9 cellular contexts compared by ENCODE assay signal in genomic region chr9:35729101-35729500, GRCh38. TPM values are rescaled to one million over a fixed set of nuclear protein-coding genes. Genes with fewer than 3 reads are reported as not detected.
DNase-seq lines count a peak whose midpoint lies in the region; ATAC-seq, FAIRE-seq and TF ChIP-seq lines count a peak whose summit lies in the region.
"Had no signal": no experiment of that assay in that cellular context is flagged by ENCODE, and none has a peak within 500 bp of the region (broad histone marks: within the 10 kb centered on the region; RNA-seq: fewer than 3 reads in every experiment).

No MANE protein-coding gene starts in this region.

- H4K20me1 ChIP-seq in astrocyte (ENCODE audit: insufficient read depth, low read length): peaks cover 63% of the 10 kb centered on the region

- H3K27ac Mint-ChIP-seq in astrocyte (ENCODE audit: unreplicated experiment): no peak overlapping the region
- no peak overlapping the region for H3K27ac Mint-ChIP-seq in activated naive CD8-positive, alpha-beta T cell treated with anti-CD3 and anti-CD28 coated beads for 36 hours
- no peak overlapping the region for H3K27ac Mint-ChIP-seq in stimulated activated naive B cell treated with anti-CD40 and anti-IgM and Interleukin-4, amounts not matched to agents 10 μg/mL and 1 μg/mL and 100 μg/mL, for 72 hours

- TF ChIP-seq CTCF in astrocyte (IDR thresholded peaks at IDR 0.05; ENCODE audit: insufficient read depth, low read depth, low read length) (no peak), kidney epithelial cell (IDR thresholded peaks at IDR 0.05; ENCODE audit: insufficient read depth, low read length, poor library complexity, severe bottlenecking) (no peak)

- H3K9me3 Mint-ChIP-seq in astrocyte (ENCODE audit: unreplicated experiment): no peaks in the 10 kb centered on the region
- no peaks in the 10 kb centered on the region for H3K9me3 Mint-ChIP-seq in activated naive CD8-positive, alpha-beta T cell treated with anti-CD3 and anti-CD28 coated beads for 36 hours
- H3K9me3 Mint-ChIP-seq in stimulated activated naive B cell treated with anti-CD40 and anti-IgM and Interleukin-4, amounts not matched to agents 10 μg/mL and 1 μg/mL and 100 μg/mL, for 72 hours: no peaks in the 10 kb centered on the region

- peak overlapping the region; percentile 99 for H3K4me2 ChIP-seq in astrocyte (ENCODE audit: low read length)

- H3K9ac ChIP-seq in HUES48 (ENCODE audit: low read depth, low read length) (no peak overlapping the region), astrocyte (ENCODE audit: low read length) (peak overlapping the region; percentile 91), stomach smooth muscle (ENCODE audit: low read length in 2 of 2) (peak overlapping the region; percentile 99 to 100)

- ATAC-seq in HG02884 (IDR thresholded peaks at IDR 0.05; ENCODE audit: unreplicated experiment): no peak
- no peak for ATAC-seq in stimulated activated naive B cell treated with anti-CD40 and anti-IgM and Interleukin-4, amounts not matched to agents 10 μg/mL and 1 μg/mL and 100 μg/mL, for 72 hours (replicated peaks)

- no peak for FAIRE-seq in astrocyte (lab: Jason Lieb, UNC)

- no peak overlapping the region for H3K4me3 Mint-ChIP-seq in astrocyte (ENCODE audit: unreplicated experiment)
- no peak overlapping the region for H3K4me3 Mint-ChIP-seq in activated naive CD8-positive, alpha-beta T cell treated with anti-CD3 and anti-CD28 coated beads for 36 hours
- H3K4me3 Mint-ChIP-seq in stimulated activated naive B cell treated with anti-CD40 and anti-IgM and Interleukin-4, amounts not matched to agents 10 μg/mL and 1 μg/mL and 100 μg/mL, for 72 hours: no peak overlapping the region

- H3K27ac ChIP-seq in HUES48 (ENCODE audit: low read depth, low read length): peak overlapping the region; percentile 48
- peak overlapping the region; percentile 92 for H3K27ac ChIP-seq in astrocyte (ENCODE audit: low read depth, low read length)
- peak overlapping the region; percentile 99 for H3K27ac ChIP-seq in stomach smooth muscle (ENCODE audit: low read length)
- H3K27ac ChIP-seq: WERI-Rb-1 had no signal

- H3K9me3 ChIP-seq in HUES48 (ENCODE audit: control insufficient read depth, insufficient read depth, low read length) (no peaks in the 10 kb centered on the region), astrocyte (ENCODE audit: insufficient read depth, low read depth, low read length) (no peaks in the 10 kb centered on the region), stomach smooth muscle (ENCODE audit: control insufficient read depth in 2 of 2, low read length in 2 of 2) (no peaks in the 10 kb centered on the region)

- peaks cover 93% of the 10 kb centered on the region for H3K79me2 ChIP-seq in astrocyte (ENCODE audit: insufficient read depth, low read length)

- peaks cover 18% of the 10 kb centered on the region for H3K36me3 Mint-ChIP-seq in astrocyte (ENCODE audit: low read depth, unreplicated experiment)
- H3K36me3 Mint-ChIP-seq in activated naive CD8-positive, alpha-beta T cell treated with anti-CD3 and anti-CD28 coated beads for 36 hours: peaks cover 17% of the 10 kb centered on the region
- peaks cover 30 to 38% of the 10 kb centered on the region in 2 donors for H3K36me3 Mint-ChIP-seq in stimulated activated naive B cell treated with anti-CD40 and anti-IgM and Interleukin-4, amounts not matched to agents 10 μg/mL and 1 μg/mL and 100 μg/mL, for 72 hours

- H3K4me1 ChIP-seq in HUES48 (ENCODE audit: control insufficient read depth, insufficient read depth, low read length) (peaks cover 53% of the 10 kb centered on the region), astrocyte (ENCODE audit: insufficient read depth, low read length) (peaks cover 55% of the 10 kb centered on the region), stomach smooth muscle (ENCODE audit: control insufficient read depth, insufficient read depth, low read length) (peaks cover 74% of the 10 kb centered on the region)

- peak overlapping the region; percentile 22; the same call in 1 of the 2 replicates for H3K4me3 ChIP-seq in HUES48 (ENCODE audit: low read depth, low read length)
- H3K4me3 ChIP-seq in astrocyte (ENCODE audit: insufficient read depth, low read depth, low read length): peak overlapping the region; percentile 93
- peak overlapping the region; percentile 93 for H3K4me3 ChIP-seq in kidney epithelial cell (ENCODE audit: low read depth, low read length)
- H3K4me3 ChIP-seq in stomach smooth muscle (ENCODE audit: low read length in 2 of 2): peak overlapping the region; percentile 94 to 95

- H3K27me3 ChIP-seq in HUES48 (ENCODE audit: control insufficient read depth, insufficient read depth, low read length): no peaks in the 10 kb centered on the region
- no peaks in the 10 kb centered on the region for H3K27me3 ChIP-seq in astrocyte (ENCODE audit: insufficient read depth, low read length)
- H3K27me3 ChIP-seq in kidney epithelial cell (ENCODE audit: control insufficient read depth, insufficient read depth, low read length): no peaks in the 10 kb centered on the region
- no peaks in the 10 kb centered on the region for H3K27me3 ChIP-seq in stomach smooth muscle (ENCODE audit: control insufficient read depth in 1 of 2, insufficient read depth in 2 of 2, low read length in 2 of 2)

- DNase-seq in astrocyte (ENCODE audit: low read depth) (no peak), kidney epithelial cell (ENCODE audit: low read depth) (no peak), KG1 (lab: John Stamatoyannopoulos, UW) (no peak)
- no peak for DNase-seq in activated naive CD8-positive, alpha-beta T cell treated with anti-CD3 and anti-CD28 coated beads for 36 hours
- no peak for DNase-seq in stimulated activated naive B cell treated with anti-CD40 and anti-IgM and Interleukin-4, amounts not matched to agents 10 μg/mL and 1 μg/mL and 100 μg/mL, for 72 hours

- H3K27me3 Mint-ChIP-seq in astrocyte (ENCODE audit: low read depth, unreplicated experiment): no peaks in the 10 kb centered on the region
- H3K27me3 Mint-ChIP-seq in activated naive CD8-positive, alpha-beta T cell treated with anti-CD3 and anti-CD28 coated beads for 36 hours: no peaks in the 10 kb centered on the region
- H3K27me3 Mint-ChIP-seq in stimulated activated naive B cell treated with anti-CD40 and anti-IgM and Interleukin-4, amounts not matched to agents 10 μg/mL and 1 μg/mL and 100 μg/mL, for 72 hours: no peaks in the 10 kb centered on the region

- peaks cover 16% of the 10 kb centered on the region for H3K36me3 ChIP-seq in HUES48 (ENCODE audit: control insufficient read depth, insufficient read depth, low read length)
- peaks cover 19% of the 10 kb centered on the region for H3K36me3 ChIP-seq in astrocyte (ENCODE audit: insufficient read depth, low read length)
- H3K36me3 ChIP-seq in kidney epithelial cell (ENCODE audit: control insufficient read depth, insufficient read depth, low read length): no peaks in the 10 kb centered on the region
- peaks cover 15 to 20% of the 10 kb centered on the region in 2 donors for H3K36me3 ChIP-seq in stomach smooth muscle (ENCODE audit: control insufficient read depth in 2 of 2, insufficient read depth in 2 of 2, low read length in 2 of 2)

- H3K4me1 Mint-ChIP-seq in astrocyte (ENCODE audit: low read depth, unreplicated experiment): peaks cover 9% of the 10 kb centered on the region
- H3K4me1 Mint-ChIP-seq in activated naive CD8-positive, alpha-beta T cell treated with anti-CD3 and anti-CD28 coated beads for 36 hours: peaks cover 21% of the 10 kb centered on the region
- H3K4me1 Mint-ChIP-seq in stimulated activated naive B cell treated with anti-CD40 and anti-IgM and Interleukin-4, amounts not matched to agents 10 μg/mL and 1 μg/mL and 100 μg/mL, for 72 hours: peaks cover 11 to 23% of the 10 kb centered on the region in 2 donors

- H2AFZ ChIP-seq in astrocyte (ENCODE audit: low read depth, low read length): no peak overlapping the region

RNA-seq across cellular contexts. Expression of gene TLN1, which starts 2.9 kb away (rescaled TPM):
- 518 and 525 TPM in 2 replicates for total RNA-seq in astrocyte
- total RNA-seq in kidney epithelial cell: 245 and 268 TPM in 2 replicates
- 100 to 1,000 TPM; 158 to 169 TPM for total RNA-seq in activated naive CD8-positive, alpha-beta T cell treated with anti-CD3 and anti-CD28 coated beads for 36 hours

RNA-seq across cellular contexts. Expression of gene CREB3, which starts 3.4 kb away (rescaled TPM):
- total RNA-seq in astrocyte: 80.3 and 84.1 TPM in 2 replicates
- 73.9 and 87.5 TPM in 2 replicates for total RNA-seq in kidney epithelial cell
- total RNA-seq in activated naive CD8-positive, alpha-beta T cell treated with anti-CD3 and anti-CD28 coated beads for 36 hours: 10 to 100 TPM; 23.7 to 24.5 TPM

RNA-seq across cellular contexts. Expression of gene GBA2, which starts 19.9 kb away (rescaled TPM):
- 38.3 and 42.5 TPM in 2 replicates for total RNA-seq in astrocyte
- total RNA-seq in kidney epithelial cell: 53.7 and 57.0 TPM in 2 replicates
- 10 to 100 TPM; 22.6 to 24.2 TPM for total RNA-seq in activated naive CD8-positive, alpha-beta T cell treated with anti-CD3 and anti-CD28 coated beads for 36 hours

RNA-seq across cellular contexts. Expression of gene RGP1, which starts 20.0 kb away (rescaled TPM):
- total RNA-seq in astrocyte: 27.2 and 30.0 TPM in 2 replicates
- total RNA-seq in kidney epithelial cell: 21.5 and 24.4 TPM in 2 replicates
- 10 to 100 TPM; 12.7 to 13.4 TPM for total RNA-seq in activated naive CD8-positive, alpha-beta T cell treated with anti-CD3 and anti-CD28 coated beads for 36 hours

RNA-seq across cellular contexts. Expression of gene MSMP, which starts 25.0 kb away (rescaled TPM):
- total RNA-seq in astrocyte (not detected in 2 replicates), kidney epithelial cell (not detected in 2 replicates)
- under 1 TPM in 1 of 2 experiments, not detected in 1; 0.94 TPM for total RNA-seq in activated naive CD8-positive, alpha-beta T cell treated with anti-CD3 and anti-CD28 coated beads for 36 hours

Comparison
In these comparisons a context has a peak if more than half of its experiments do, and no peak if none do; other contexts are left out.
1. H3K27ac ChIP-seq: peak in every context shown above with its lines; median percentile 99 in stomach smooth muscle; 92 in astrocyte; 48 in HUES48.
2. H3K4me3 ChIP-seq: peak in every context shown above with its lines; median percentile 94 in stomach smooth muscle; 93 in astrocyte; 93 in kidney epithelial cell; 22 in HUES48.